In the genomic region with DNA sequence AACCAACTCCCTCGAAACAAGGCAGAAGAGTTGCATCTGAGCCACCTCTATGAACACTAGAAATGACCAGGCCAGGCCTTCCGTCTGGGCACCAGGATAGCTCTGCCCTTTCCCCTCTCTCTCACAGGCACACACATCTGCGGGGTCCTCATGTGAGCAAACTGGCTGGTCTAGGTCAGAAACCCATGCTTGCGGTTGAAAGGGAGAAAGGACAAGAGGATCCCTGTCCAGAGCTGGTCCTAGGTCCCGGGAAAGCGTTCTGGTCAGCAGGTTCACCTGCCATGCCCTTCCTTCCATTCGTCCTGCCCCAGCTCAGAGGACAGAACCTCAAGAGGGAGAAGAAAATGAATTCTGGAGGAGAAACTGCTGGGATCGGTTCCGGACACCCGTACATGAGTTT, we compare ENCODE assay signal across 8 cellular contexts. TPM values are rescaled to one million over a fixed set of nuclear protein-coding genes. Genes with fewer than 3 reads are reported as not detected.
DNase-seq lines count a peak whose midpoint lies in the region; ATAC-seq and TF ChIP-seq lines count a peak whose summit lies in the region.

No MANE protein-coding gene starts in this region.

- H3K27ac ChIP-seq in ectodermal cell (ENCODE audit: insufficient read depth, low read depth, low read length, poor library complexity, severe bottlenecking) = no peak overlapping the region

- no peaks in the 10 kb centered on the region for H3K27me3 ChIP-seq in Loucy (ENCODE audit: insufficient read depth, low read length, poor library complexity, severe bottlenecking)
- peaks cover 5% of the 10 kb centered on the region for H3K27me3 ChIP-seq in ectodermal cell (ENCODE audit: control insufficient read depth, insufficient read depth, low read length, poor library complexity, severe bottlenecking)

- H3K4me1 ChIP-seq in Loucy (ENCODE audit: insufficient read depth, low read length, poor library complexity, severe bottlenecking) (peaks cover 53% of the 10 kb centered on the region), ectodermal cell (ENCODE audit: control insufficient read depth, insufficient read depth, low read length) (peaks cover 54% of the 10 kb centered on the region)

- H3K36me3 ChIP-seq in Loucy (ENCODE audit: insufficient read depth, low read length) = no peaks in the 10 kb centered on the region
- H3K36me3 ChIP-seq in ectodermal cell (ENCODE audit: control insufficient read depth, insufficient read depth, low read length) = no peaks in the 10 kb centered on the region

- H3K4me3 ChIP-seq in AG04449 (ENCODE audit: low read depth, low read length) (peak overlapping the region; percentile 69), Loucy (ENCODE audit: low read length, poor library complexity, severe bottlenecking) (peak overlapping the region; percentile 99), ectodermal cell (ENCODE audit: insufficient read depth, low read depth, low read length) (peak overlapping the region; percentile 95)

- H3K27ac Mint-ChIP-seq in nephron = peak overlapping the region; percentile 95 to 99 (median 98)

- H3K9me3 ChIP-seq in Loucy (ENCODE audit: insufficient read depth, low read depth, low read length) (no peaks in the 10 kb centered on the region), ectodermal cell (ENCODE audit: control insufficient read depth, low read length) (no peaks in the 10 kb centered on the region)

- CTCF ChIA-PET in AG04449 (lab: Yijun Ruan, JAX) = interaction anchor here (1.0 to 1.9 kb wide), 4 partner anchors 15 to 38 kb away, joined by 3 to 7 read pairs (median 6); no protein-coding TSS in a partner anchor

- H3K27me3 Mint-ChIP-seq in nephron (ENCODE audit: low read depth) = peaks cover 4% of the 10 kb centered on the region

- no peak for ATAC-seq in GM19328 (IDR thresholded peaks at IDR 0.05; ENCODE audit: unreplicated experiment)
- ATAC-seq in GM21723 (IDR thresholded peaks at IDR 0.05; ENCODE audit: unreplicated experiment) = no peak

- H2AFZ ChIP-seq in Loucy (ENCODE audit: low read length) = no peak overlapping the region

- H3K4me2 ChIP-seq in Loucy (ENCODE audit: low read depth, low read length, poor library complexity, severe bottlenecking) = peak overlapping the region; percentile 100

- POLR2A ChIA-PET in AG04449 (lab: Yijun Ruan, JAX) = interaction anchor here (0.8 kb wide), 1 partner anchor 16 kb away, joined by 4 read pairs; no protein-coding TSS in a partner anchor

- H3K36me3 Mint-ChIP-seq in nephron (ENCODE audit: low read depth) = no peaks in the 10 kb centered on the region

- 82 to 83% methylated on average over 10 of the region's 10 CpGs for WGBS in ectodermal cell, 2 experiments

- peak overlapping the region; percentile 89 to 99 (median 99) for H3K4me3 Mint-ChIP-seq in nephron

- H4K20me1 ChIP-seq in Loucy (ENCODE audit: insufficient read depth, low read length, poor library complexity, severe bottlenecking) = peaks cover 60% of the 10 kb centered on the region

- peak overlapping the region; percentile 97 for H3K9ac ChIP-seq in Loucy (ENCODE audit: low read depth, low read length, poor library complexity, severe bottlenecking)

- peaks cover 39% of the 10 kb centered on the region for H3K4me1 Mint-ChIP-seq in nephron

- peaks cover 58% of the 10 kb centered on the region for H3K79me2 ChIP-seq in Loucy (ENCODE audit: insufficient read depth, low read length)

- no peak for DNase-seq in AG04449 (ENCODE audit: low read depth, low spot score)
- no peak for DNase-seq in NOMO-1 treated with dmso at 0.1 percent for 144 hours (lab: John Stamatoyannopoulos, UW; ENCODE audit: unreplicated experiment)
- DNase-seq in NCI-H146 treated with DMSO at 0.1 percent for 48 hours (lab: John Stamatoyannopoulos, UW; ENCODE audit: unreplicated experiment) = no peak

- no peaks in the 10 kb centered on the region for H3K9me3 Mint-ChIP-seq in nephron

- H3F3A ChIP-seq in Loucy (ENCODE audit: low read depth) = no peaks in the 10 kb centered on the region

- TF ChIP-seq CTCF in AG04449 (IDR thresholded peaks at IDR 0.05; ENCODE audit: insufficient read depth, low read length, missing control alignments) (no peak), Loucy (conservative IDR thresholded peaks at IDR 0.05; ENCODE audit: low read length) (no peak), nephron (IDR thresholded peaks at IDR 0.05; ENCODE audit: unreplicated experiment in 3 of 3) (no peak)

- no peaks in the 10 kb centered on the region for H3K9me2 ChIP-seq in Loucy (replicated peaks; ENCODE audit: low read depth, low read length)

RNA-seq across cellular contexts. Expression of a gene that starts 2.7 kb away (rescaled TPM):
- polyA plus RNA-seq in ectodermal cell (2013, experiment 1 of 4) = 22.9 TPM
- 22.5 TPM for polyA plus RNA-seq in ectodermal cell (2013, experiment 2 of 4)
- 17.3 TPM for polyA plus RNA-seq in ectodermal cell (2013, experiment 3 of 4)
- 18.3 TPM for polyA plus RNA-seq in ectodermal cell (2013, experiment 4 of 4)
